Comparison of ENCODE assay signal across 9 cellular contexts in genomic region chr1:23576338-23577055, GRCh38. TPM values are rescaled to one million over a fixed set of nuclear protein-coding genes. Genes with fewer than 3 reads are reported as not detected.
DNase-seq lines count a peak whose midpoint lies in the region; TF ChIP-seq lines count a peak whose summit lies in the region.
"Had no signal": no experiment of that assay in that cellular context is flagged by ENCODE, and none has a peak within 500 bp of the region (broad histone marks: within the 10 kb centered on the region; RNA-seq: fewer than 3 reads in every experiment).

No MANE protein-coding gene starts in this region.

- H2BK120ac ChIP-seq in mesenchymal stem cell (ENCODE audit: low read depth, low read length): peak overlapping the region; percentile 85

- peak overlapping the region; percentile 60 for H2BK15ac ChIP-seq in mesenchymal stem cell (ENCODE audit: low read depth, poor library complexity, severe bottlenecking)

- peak overlapping the region; percentile 87 for H3K27ac Mint-ChIP-seq in activated T-cell treated with anti-CD3 and anti-CD28 coated beads, Interleukin-2, amount 50 U/mL, for 24 hours
- H3K27ac Mint-ChIP-seq in type B pancreatic cell: peak overlapping the region; percentile 86

- H3K23ac ChIP-seq in mesenchymal stem cell (ENCODE audit: low read length in 2 of 2): peak overlapping the region in 1 of 2 experiments; percentile 14

- H4K91ac ChIP-seq in mesenchymal stem cell (ENCODE audit: low read length): peak overlapping the region; percentile 91

- peak overlapping the region; percentile 37 for H2AK5ac ChIP-seq in mesenchymal stem cell (ENCODE audit: low read length, severe bottlenecking)

- H3K27ac ChIP-seq in adipose tissue (ENCODE audit: low read depth, low read length): peak overlapping the region; percentile 65
- peak overlapping the region; percentile 82 for H3K27ac ChIP-seq in mesenchymal stem cell (ENCODE audit: low read length, poor library complexity, severe bottlenecking)

- H3K18ac ChIP-seq in mesenchymal stem cell (ENCODE audit: low read depth in 1 of 2, low read length in 2 of 2): peak overlapping the region; percentile 72 to 96

- H3K4me3 Mint-ChIP-seq in activated T-cell treated with anti-CD3 and anti-CD28 coated beads, Interleukin-2, amount 50 U/mL, for 24 hours: peak overlapping the region; percentile 62
- no peak overlapping the region for H3K4me3 Mint-ChIP-seq in type B pancreatic cell
- H3K4me3 Mint-ChIP-seq: T-helper 1 cell treated with Interleukin-12 subunit alpha and Interleukin-12 subunit beta and Interleukin-4 antibody, amounts not matched to agents 30 μg/mL and 1 μg/mL, for 36 hours had no signal

- no peak for TF ChIP-seq CTCF in type B pancreatic cell (conservative IDR thresholded peaks at IDR 0.05)
- no peak for TF ChIP-seq CTCF in foreskin fibroblast (IDR thresholded peaks at IDR 0.05; ENCODE audit: low read depth, low read length)

- no peaks in the 10 kb centered on the region for H3K79me1 ChIP-seq in mesenchymal stem cell (replicated peaks; ENCODE audit: low read length, poor library complexity, severe bottlenecking)

- WGBS in adipose tissue, 3 donors: 83 to 89% (median 86%) methylated on average over 7 of the region's 7 CpGs
- WGBS in mesenchymal stem cell: 82% methylated on average over 6 of the region's 7 CpGs

- no peaks in the 10 kb centered on the region for H3K36me3 Mint-ChIP-seq in activated T-cell treated with anti-CD3 and anti-CD28 coated beads, Interleukin-2, amount 50 U/mL, for 24 hours (ENCODE audit: low read depth)
- H3K36me3 Mint-ChIP-seq in type B pancreatic cell: no peaks in the 10 kb centered on the region

- H3K9me3 ChIP-seq in mesenchymal stem cell (ENCODE audit: control insufficient read depth, low read length): no peaks in the 10 kb centered on the region

- peak overlapping the region; percentile 81 for H3K9ac ChIP-seq in mesenchymal stem cell (ENCODE audit: low read length)

- H3K4me3 ChIP-seq in mesenchymal stem cell (ENCODE audit: insufficient read depth in 1 of 2, low read depth in 1 of 2, low read length in 2 of 2): peak overlapping the region in 1 of 2 experiments; percentile 36
- H3K4me3 ChIP-seq in foreskin fibroblast (ENCODE audit: low read depth in 1 of 2, low read length in 2 of 2): no peak overlapping the region

- no peak overlapping the region for H3K4me2 ChIP-seq in mesenchymal stem cell (ENCODE audit: low read length, poor library complexity, severe bottlenecking)

- H3K27me3 ChIP-seq in mesenchymal stem cell (ENCODE audit: control insufficient read depth in 1 of 2, insufficient read depth in 1 of 2, low read length in 2 of 2): no peaks in the 10 kb centered on the region

- no peak overlapping the region for H2AFZ ChIP-seq in mesenchymal stem cell (ENCODE audit: low read depth, low read length)

- H3K9me3 Mint-ChIP-seq in activated T-cell treated with anti-CD3 and anti-CD28 coated beads, Interleukin-2, amount 50 U/mL, for 24 hours: no peaks in the 10 kb centered on the region
- H3K9me3 Mint-ChIP-seq in type B pancreatic cell: peaks cover 7% of the 10 kb centered on the region
- H3K9me3 Mint-ChIP-seq: T-helper 1 cell treated with Interleukin-12 subunit alpha and Interleukin-12 subunit beta and Interleukin-4 antibody, amounts not matched to agents 30 μg/mL and 1 μg/mL, for 36 hours had no signal

- H2BK12ac ChIP-seq in mesenchymal stem cell (ENCODE audit: low read length in 2 of 2): peak overlapping the region; percentile 7 to 96

- peak overlapping the region; percentile 35 to 90 for H3K4ac ChIP-seq in mesenchymal stem cell (ENCODE audit: low read depth in 1 of 2, low read length in 2 of 2)

- H3K14ac ChIP-seq in mesenchymal stem cell (ENCODE audit: low read length in 2 of 2): peak overlapping the region in 1 of 2 experiments; percentile 2

- H3K4me1 ChIP-seq in mesenchymal stem cell (ENCODE audit: control insufficient read depth, insufficient read depth, low read depth, low read length): peaks cover 9% of the 10 kb centered on the region

- DNase-seq in activated T-cell treated with anti-CD3 and anti-CD28 coated beads, Interleukin-2, amount 50 U/mL, for 24 hours: no peak
- DNase-seq in activated T-cell treated with anti-CD3 and anti-CD28 coated beads for 4 hours: no peak
- peak; percentile 30 for DNase-seq in mesenchymal stem cell
- no peak for DNase-seq in type B pancreatic cell (ENCODE audit: extremely low spot score, unreplicated experiment)
- no peak for DNase-seq in NCI-H69 (lab: John Stamatoyannopoulos, UW)
- no peak for DNase-seq in foreskin fibroblast
- no peak for DNase-seq in SKM-1 treated with dmso at 0.1 percent for 144 hours (lab: John Stamatoyannopoulos, UW; ENCODE audit: unreplicated experiment)

- no peak overlapping the region for H2BK5ac ChIP-seq in mesenchymal stem cell (ENCODE audit: low read depth, low read length, poor library complexity, severe bottlenecking)

- H4K8ac ChIP-seq in mesenchymal stem cell (ENCODE audit: low read length): peak overlapping the region; percentile 89

- H3K36me3 ChIP-seq in mesenchymal stem cell (ENCODE audit: control insufficient read depth in 1 of 2, insufficient read depth in 2 of 2, low read depth in 1 of 2, low read length in 2 of 2): no peaks in the 10 kb centered on the region

- no peaks in the 10 kb centered on the region for H3K27me3 Mint-ChIP-seq in activated T-cell treated with anti-CD3 and anti-CD28 coated beads, Interleukin-2, amount 50 U/mL, for 24 hours
- no peaks in the 10 kb centered on the region for H3K27me3 Mint-ChIP-seq in type B pancreatic cell

- peaks cover 54% of the 10 kb centered on the region for H3K4me1 Mint-ChIP-seq in activated T-cell treated with anti-CD3 and anti-CD28 coated beads, Interleukin-2, amount 50 U/mL, for 24 hours (ENCODE audit: low read depth)
- peaks cover 44% of the 10 kb centered on the region for H3K4me1 Mint-ChIP-seq in type B pancreatic cell (ENCODE audit: unreplicated experiment)

RNA-seq across cellular contexts. Expression of gene ID3, which starts 17.2 kb away (rescaled TPM):
- polyA plus RNA-seq in adipose tissue: 100 to 1,000 TPM in 2 of 3 donors, 10 to 100 TPM in 1; 58.7 to 375 (median 170) TPM
- polyA plus RNA-seq in mesenchymal stem cell (2013, experiment 1 of 2): 497 TPM
- polyA plus RNA-seq in mesenchymal stem cell (2013, experiment 2 of 2): 504 TPM
- 240 and 495 TPM in 2 replicates for total RNA-seq in type B pancreatic cell (ENCODE audit: low replicate concordance)

RNA-seq across cellular contexts. Expression of gene E2F2, which starts 45.5 kb away (rescaled TPM):
- under 1 TPM; 0.10 to 0.22 (median 0.16) TPM for polyA plus RNA-seq in adipose tissue
- polyA plus RNA-seq in mesenchymal stem cell (2013, experiment 1 of 2): 0.59 TPM
- 0.44 TPM for polyA plus RNA-seq in mesenchymal stem cell (2013, experiment 2 of 2)
- 8.4 and 9.4 TPM in 2 replicates for total RNA-seq in type B pancreatic cell (ENCODE audit: low replicate concordance)
